1 cellular context compared by ENCODE assay signal in the genomic region with DNA sequence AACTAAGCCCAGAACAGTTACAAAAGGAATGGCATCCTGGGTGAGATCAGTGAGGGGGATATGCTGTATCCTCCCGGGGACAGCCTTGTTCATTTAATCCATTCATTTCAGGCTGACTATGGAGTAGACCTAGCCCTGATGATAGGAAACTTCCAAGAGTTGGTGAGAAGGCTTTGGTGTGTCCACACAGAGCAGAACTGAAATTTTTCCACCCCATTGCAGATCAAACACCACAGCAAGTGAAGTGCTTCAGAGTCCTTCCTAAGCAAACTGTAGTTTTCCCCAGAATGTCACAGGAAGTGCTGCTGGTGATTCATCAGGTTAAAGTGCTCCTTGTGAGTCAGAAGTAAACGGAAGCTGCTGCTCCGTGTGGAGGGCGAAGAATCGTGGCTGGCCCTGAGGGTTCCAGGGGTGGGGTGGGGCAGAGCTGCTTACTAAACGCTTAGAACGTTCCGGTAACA.
TF ChIP-seq lines count a peak whose summit lies in the region.

No MANE protein-coding gene starts in this region.

TF ChIP-seq in GM23338, 12 proteins besides CTCF, POLR2A, EP300 and RAD21 (continued from another document):
- no peak for TF ChIP-seq ZNF462 (CRISPR knock-in tag; IDR thresholded peaks at IDR 0.05)
- no peak for TF ChIP-seq CREB1 (CRISPR knock-in tag; IDR thresholded peaks at IDR 0.05; ENCODE audit: low read depth)
- TF ChIP-seq JUNB (IDR thresholded peaks at IDR 0.05; ENCODE audit: unreplicated experiment), result no peak
- no peak for TF ChIP-seq EZH2 (IDR thresholded peaks at IDR 0.05; ENCODE audit: low read depth, unreplicated experiment)
